21 cellular contexts compared by ENCODE assay signal in genomic region chr3:50068134-50068533, GRCh38. TPM values are rescaled to one million over a fixed set of nuclear protein-coding genes. Genes with fewer than 3 reads are reported as not detected.
DNase-seq lines count a peak whose midpoint lies in the region; TF ChIP-seq lines count a peak whose summit lies in the region.
"Had no signal": no experiment of that assay in that cellular context is flagged by ENCODE, and none has a peak within 500 bp of the region (broad histone marks: within the 10 kb centered on the region; RNA-seq: fewer than 3 reads in every experiment).

No MANE protein-coding gene starts in this region.

- in situ Hi-C loops in brain microvascular endothelial cell (cut with HindIII; ENCODE audit: low pct_ligation_motif_present, low sequenced_read_pairs) (no loop called here), ACHN (cut with HindIII; ENCODE audit: low pct_ligation_motif_present, low pct_unique_long_range_greater_than_20kb, low sequenced_read_pairs) (no loop called here)

- H3K4me3 ChIP-seq in AG09309 (ENCODE audit: control insufficient read depth, low read depth, low read length): no peak overlapping the region
- H3K4me3 ChIP-seq in brain microvascular endothelial cell (ENCODE audit: low read depth, low read length): no peak overlapping the region
- H3K4me3 ChIP-seq: GM23338, right atrium auricular region, thoracic aorta had no signal

- H3K27me3 ChIP-seq in brain microvascular endothelial cell (replicated peaks): no peaks in the 10 kb centered on the region
- H3K27me3 ChIP-seq: right atrium auricular region had no signal

- TF ChIP-seq CTCF in AG09309 (IDR thresholded peaks at IDR 0.05; ENCODE audit: control insufficient read depth, insufficient read depth, low read depth, low read length, missing control alignments): no peak
- TF ChIP-seq CTCF in brain microvascular endothelial cell (IDR thresholded peaks at IDR 0.05; ENCODE audit: low read depth, low read length, missing control alignments): no peak

- DNase-seq in AG09309 (ENCODE audit: low read depth) (peak; percentile 17), LHCN-M2 (ENCODE audit: low read depth) (peak; percentile 78), brain microvascular endothelial cell (peak; percentile 24), kidney tubule cell (ENCODE audit: low spot score) (peak; percentile 51), RPMI8226 (no peak), iPS-NIHi11 (ENCODE audit: low spot score) (no peak), KG1 (lab: John Stamatoyannopoulos, UW) (no peak), ACHN (no peak)
- DNase-seq: activated CD8-positive, alpha-beta T cell treated with anti-CD3 and anti-CD28 coated beads for 36 hours; activated T-cell treated with anti-CD3 and anti-CD28 coated beads, Interleukin-2, amount 50 U/mL, for 48 hours; CD8-positive, alpha-beta memory T cell; DMS53; NCI-H1436 treated with DMSO at 0.1 percent for 48 hours; NCI-H82; occipital lobe; PC-3; stimulated activated naive B cell treated with anti-CD40 and anti-IgM and Interleukin-4, amounts not matched to agents 10 μg/mL and 1 μg/mL and 100 μg/mL, for 72 hours had no signal

- peaks cover 59% of the 10 kb centered on the region for H3K36me3 ChIP-seq in brain microvascular endothelial cell (replicated peaks)

- no peak overlapping the region for H3K27ac ChIP-seq in brain microvascular endothelial cell
- H3K27ac ChIP-seq: epithelial cell of prostate, right atrium auricular region, thoracic aorta had no signal

RNA-seq across cellular contexts. Expression of gene RBM5, which starts 20.6 kb away (rescaled TPM):
- total RNA-seq in LHCN-M2 (2014; rRNA removed): 97.8 and 100 TPM in 2 replicates
- polyA plus RNA-seq in LHCN-M2 (2012): 62.2 TPM

Comparison
In these comparisons a context has a peak if more than half of its experiments do, and no peak if none do; other contexts are left out.
1. DNase-seq: peak in AG09309 (single experiment), LHCN-M2 (single experiment), brain microvascular endothelial cell (single experiment) and kidney tubule cell (single experiment); none in RPMI8226 (single experiment), iPS-NIHi11 (single experiment), KG1 (single experiment) and ACHN (single experiment).